ENCODE assay signal across 19 cellular contexts in genomic region chr6:42502990-42503389, GRCh38. TPM values are rescaled to one million over a fixed set of nuclear protein-coding genes. Genes with fewer than 3 reads are reported as not detected.
DNase-seq lines count a peak whose midpoint lies in the region; ATAC-seq, FAIRE-seq and TF ChIP-seq lines count a peak whose summit lies in the region.
"Had no signal": no experiment of that assay in that cellular context is flagged by ENCODE, and none has a peak within 500 bp of the region (broad histone marks: within the 10 kb centered on the region; RNA-seq: fewer than 3 reads in every experiment).

No MANE protein-coding gene starts in this region.

- no peak overlapping the region for H3K4me3 ChIP-seq in GM12878

- TF ChIP-seq POLR2A in GM12878 (IDR thresholded peaks at IDR 0.05; ENCODE audit: low read depth, low read length) = no peak

- CTCF ChIA-PET in GM12878 (lab: Yijun Ruan, JAX) = interaction anchor here (0.6 to 1.2 kb wide), 4 partner anchors 12 to 299 kb away, joined by 3 read pairs; no protein-coding TSS in a partner anchor

- H3K4me1 Mint-ChIP-seq in activated T-cell treated with anti-CD3 and anti-CD28 coated beads, Interleukin-2, amount 50 U/mL, for 72 hours (ENCODE audit: low read depth) = peaks cover 25% of the 10 kb centered on the region
- no peaks in the 10 kb centered on the region for H3K4me1 Mint-ChIP-seq in stimulated activated naive CD8-positive, alpha-beta T cell treated with anti-CD3 and anti-CD28 coated beads, Interleukin-15, amount 100 ng/mL, for 72 hours

- FAIRE-seq in GM12878 (lab: Jason Lieb, UNC) = peak; percentile 56
- FAIRE-seq: A204.1, D721Med, G401.6, HTR-8/SVneo had no signal

- H3K4me3 Mint-ChIP-seq in activated T-cell treated with anti-CD3 and anti-CD28 coated beads, Interleukin-2, amount 50 U/mL, for 72 hours = peak overlapping the region; percentile 37 to 68
- H3K4me3 Mint-ChIP-seq in stimulated activated naive CD8-positive, alpha-beta T cell treated with anti-CD3 and anti-CD28 coated beads, Interleukin-15, amount 100 ng/mL, for 72 hours = no peak overlapping the region
- H3K4me3 Mint-ChIP-seq: CD4-positive, alpha-beta T cell; HFFc6 had no signal

- in situ Hi-C loops in GM12878 (cut with MboI) = no loop called here

- POLR2A ChIA-PET in GM12878 (lab: Charles Lee) = interaction anchor here (0.9 to 2.4 kb wide), 2 partner anchors 45 to 112 kb away, joined by 5 read pairs; no protein-coding TSS in a partner anchor

- H3K4me1 ChIP-seq in GM12878 (ENCODE audit: control insufficient read depth, insufficient read depth, low read length) = peaks cover 37% of the 10 kb centered on the region
- H3K4me1 ChIP-seq: Caco-2 had no signal

- no peak overlapping the region for H2AFZ ChIP-seq in GM12878 (ENCODE audit: control insufficient read depth, low read depth, low read length)

- H3K36me3 ChIP-seq in GM12878 (ENCODE audit: control insufficient read depth in 2 of 2, insufficient read depth in 2 of 2, low read length in 1 of 2) = no peaks in the 10 kb centered on the region

- peak; percentile 59 for ATAC-seq in activated T-cell treated with anti-CD3 and anti-CD28 coated beads, Interleukin-2, amount 50 U/mL, for 72 hours (replicated peaks in 1 of 2)
- ATAC-seq in stimulated activated naive CD8-positive, alpha-beta T cell treated with anti-CD3 and anti-CD28 coated beads, Interleukin-15, Interleukin-2, amounts not matched to agents 100 U/mL and 50 U/mL, for 24 hours = peak; percentile 32
- no peak for ATAC-seq in stimulated activated naive CD8-positive, alpha-beta T cell treated with anti-CD3 and anti-CD28 coated beads, Interleukin-15, amount 100 ng/mL, for 72 hours
- ATAC-seq in GM12878 (no peak), HG03432 (IDR thresholded peaks at IDR 0.05; ENCODE audit: unreplicated experiment) (no peak)
- ATAC-seq: HCT116 had no signal

- 45% methylated on average over 3 of the region's 3 CpGs for WGBS in GM12878 (ENCODE audit: insufficient coverage, insufficient replicate concordance, low lambda C conversion rate, missing lambda C conversion rate)

- no peak overlapping the region for H3K27ac Mint-ChIP-seq in activated T-cell treated with anti-CD3 and anti-CD28 coated beads, Interleukin-2, amount 50 U/mL, for 72 hours
- no peak overlapping the region for H3K27ac Mint-ChIP-seq in stimulated activated naive CD8-positive, alpha-beta T cell treated with anti-CD3 and anti-CD28 coated beads, Interleukin-15, amount 100 ng/mL, for 72 hours
- H3K27ac Mint-ChIP-seq: CD4-positive, alpha-beta T cell; HFFc6 had no signal

- BruUV-seq in GM12878 (replicated peaks; lab: Mats Ljungman, UMichigan) = no TSS peak

- TF ChIP-seq RAD21 in GM12878 (IDR thresholded peaks at IDR 0.05; ENCODE audit: insufficient read depth, low read depth, low read length) = no peak

- H3K4me2 ChIP-seq in GM12878 (ENCODE audit: control insufficient read depth, insufficient read depth) = no peak overlapping the region

- no peak for TF ChIP-seq CTCF in GM12878 (IDR thresholded peaks at IDR 0.05 in 2 of 3, conservative IDR thresholded peaks at IDR 0.05 in 1 of 3; ENCODE audit: control insufficient read depth in 2 of 3, extremely low read depth in 1 of 3, insufficient read depth in 1 of 3, low read depth in 3 of 3, low read length in 3 of 3)

- DNase-seq in activated T-cell treated with anti-CD3 and anti-CD28 coated beads, Interleukin-2, amount 50 U/mL, for 72 hours = no peak
- DNase-seq in activated T-cell treated with anti-CD3 and anti-CD28 coated beads, Interleukin-2, amount 50 U/mL, for 48 hours = no peak
- no peak for DNase-seq in stimulated activated naive CD8-positive, alpha-beta T cell treated with anti-CD3 and anti-CD28 coated beads, Interleukin-15, Interleukin-2, amounts not matched to agents 100 U/mL and 50 U/mL, for 24 hours
- DNase-seq in stimulated activated naive CD8-positive, alpha-beta T cell treated with anti-CD3 and anti-CD28 coated beads, Interleukin-15, amount 100 ng/mL, for 72 hours = no peak
- DNase-seq in GM12878 (ENCODE audit: low read depth, low spot score) = no peak
- DNase-seq: ACHN; Caco-2; CD4-positive, alpha-beta T cell; GOT3; H7; HFFc6; IMR-90 had no signal

- SMC1A ChIA-PET in GM12878 (lab: Charles Lee; ENCODE audit: uncharacterized antibody, unreplicated experiment) = interaction anchor here (0.9 to 5.2 kb wide), 2 partner anchors 18 to 75 kb away, joined by 4 to 48 read pairs; no protein-coding TSS in a partner anchor

- TF ChIP-seq EP300 in GM12878 (IDR thresholded peaks at IDR 0.05; ENCODE audit: borderline replicate concordance in 1 of 2, control insufficient read depth in 1 of 2, low read depth in 2 of 2, low read length in 2 of 2) = no peak

- H3K27ac ChIP-seq in GM12878 (ENCODE audit: control insufficient read depth, insufficient read depth) = no peak overlapping the region
- H3K27ac ChIP-seq: C4-2B had no signal

- H3K36me3 Mint-ChIP-seq in activated T-cell treated with anti-CD3 and anti-CD28 coated beads, Interleukin-2, amount 50 U/mL, for 72 hours (ENCODE audit: insufficient read depth in 2 of 2) = peaks cover 4 to 7% of the 10 kb centered on the region in 2 donors

- H3K9me3 Mint-ChIP-seq in activated T-cell treated with anti-CD3 and anti-CD28 coated beads, Interleukin-2, amount 50 U/mL, for 72 hours = peaks cover 0 to under 1% of the 10 kb centered on the region in 2 donors
- peaks cover 3 to 6% of the 10 kb centered on the region in 2 donors for H3K9me3 Mint-ChIP-seq in stimulated activated naive CD8-positive, alpha-beta T cell treated with anti-CD3 and anti-CD28 coated beads, Interleukin-15, amount 100 ng/mL, for 72 hours
- H3K9me3 Mint-ChIP-seq: HFFc6 had no signal

- RAD21 ChIA-PET in GM12878 (lab: Charles Lee; ENCODE audit: unreplicated experiment) = interaction anchor here (0.8 to 5.0 kb wide), 2 partner anchors 17 to 45 kb away, joined by 3 to 55 read pairs; no protein-coding TSS in a partner anchor

- no peaks in the 10 kb centered on the region; the same call in 2 of the 3 replicates for H3K9me3 ChIP-seq in GM12878 (replicated peaks; ENCODE audit: control insufficient read depth, insufficient read depth, low read length)
- H3K9me3 ChIP-seq: Caco-2 had no signal

- H4K20me1 ChIP-seq in GM12878 (ENCODE audit: control insufficient read depth, insufficient read depth) = no peaks in the 10 kb centered on the region

- H3K9ac ChIP-seq in GM12878 (ENCODE audit: control insufficient read depth, insufficient read depth, low read length) = no peak overlapping the region

- H3K27me3 Mint-ChIP-seq in activated T-cell treated with anti-CD3 and anti-CD28 coated beads, Interleukin-2, amount 50 U/mL, for 72 hours (ENCODE audit: low read depth) = no peaks in the 10 kb centered on the region
- H3K27me3 Mint-ChIP-seq in stimulated activated naive CD8-positive, alpha-beta T cell treated with anti-CD3 and anti-CD28 coated beads, Interleukin-15, amount 100 ng/mL, for 72 hours = no peaks in the 10 kb centered on the region
- H3K27me3 Mint-ChIP-seq: CD4-positive, alpha-beta T cell had no signal

- no peaks in the 10 kb centered on the region for H3K27me3 ChIP-seq in GM12878 (replicated peaks in 1 of 2; ENCODE audit: control insufficient read depth in 2 of 2, insufficient read depth in 2 of 2, low read length in 1 of 2)

- intact Hi-C loops in GM12878 (cut with micrococcal nuclease; ENCODE audit: unreplicated experiment) = no loop called here

- H3K79me2 ChIP-seq in GM12878 (ENCODE audit: control insufficient read depth, insufficient read depth, low read length) = no peaks in the 10 kb centered on the region

TF ChIP-seq in GM12878, 131 proteins besides CTCF, POLR2A, EP300 and RAD21:
- no peak for TF ChIP-seq SKIL (IDR thresholded peaks at IDR 0.05; ENCODE audit: low read depth, poor library complexity, severe bottlenecking)
- no peak for TF ChIP-seq CBX5 (IDR thresholded peaks at IDR 0.05; ENCODE audit: low read depth)
- TF ChIP-seq IKZF1 (conservative IDR thresholded peaks at IDR 0.05) = no peak

RNA-seq across cellular contexts. Expression of gene TRERF1, which starts 51.3 kb away (rescaled TPM):
- total RNA-seq in activated T-cell treated with anti-CD3 and anti-CD28 coated beads, Interleukin-2, amount 50 U/mL, for 72 hours = 10 to 100 TPM; 37.2 to 43.0 TPM
- total RNA-seq in GM12878 (2013; cell fraction: nucleolus; rRNA removed) = 18.5 and 22.0 TPM in 2 replicates
- total RNA-seq in GM12878 (2014; rRNA removed) = 10.1 and 10.7 TPM in 2 replicates
- 7.5 and 7.9 TPM in 2 replicates for total RNA-seq in GM12878 (2014; rRNA removed; fragmentation: Illumina TruSeq; extraction: Trizol)
- 19.4 and 19.5 TPM in 2 replicates for total RNA-seq in GM12878 (2021)
- 3.9 TPM for polyA plus RNA-seq in GM12878 (2011; ENCODE audit: low read depth)
- 1.9 and 2.3 TPM in 2 replicates for polyA plus RNA-seq in GM12878 (2011; rRNA removed)
- polyA plus RNA-seq in GM12878 (2011; cell fraction: cytosol; rRNA removed) = 1.9 and 2.1 TPM in 2 replicates
- 5.0 and 6.6 TPM in 2 replicates for polyA plus RNA-seq in GM12878 (2011; cell fraction: nucleus; rRNA removed)
- polyA plus RNA-seq in GM12878 (2012) = 6.3 and 7.2 TPM in 2 replicates
- polyA plus RNA-seq in GM12878 (2014; fragmentation: Illumina TruSeq; extraction: Trizol) = 12.7 and 13.6 TPM in 2 replicates
- polyA plus RNA-seq in GM12878 (2014; fragmentation: Nextera tagmentation; extraction: Ambion mirVana) = 1 to 10 TPM; 2.2 to 2.6 TPM
- 11.7 and 15.0 TPM in 2 replicates for polyA plus RNA-seq in GM12878 (2014; rRNA removed)
- polyA plus RNA-seq in GM12878 (2016; fragmentation: Nextera tagmentation; extraction: Ambion mirVana) = 1 to 10 TPM; 5.5 to 6.6 TPM
- polyA minus RNA-seq in GM12878 (2011; rRNA and poly(A)+ RNA removed) = 2.2 and 3.4 TPM in 2 replicates
- polyA minus RNA-seq in GM12878 (2011; cell fraction: cytosol; rRNA and poly(A)+ RNA removed) = 1.7 and 2.7 TPM in 2 replicates
- polyA minus RNA-seq in GM12878 (2011; cell fraction: nucleus; rRNA and poly(A)+ RNA removed) = 1.3 and 2.6 TPM in 2 replicates

Comparison
In these comparisons a context has a peak if more than half of its experiments do, and no peak if none do; other contexts are left out.
1. ATAC-seq: peak in activated T-cell treated with anti-CD3 and anti-CD28 coated beads, Interleukin-2, amount 50 U/mL, for 72 hours (2 of 2) and stimulated activated naive CD8-positive, alpha-beta T cell treated with anti-CD3 and anti-CD28 coated beads, Interleukin-15, Interleukin-2, amounts not matched to agents 100 U/mL and 50 U/mL, for 24 hours (single experiment); none in stimulated activated naive CD8-positive, alpha-beta T cell treated with anti-CD3 and anti-CD28 coated beads, Interleukin-15, amount 100 ng/mL, for 72 hours (single experiment), GM12878 (single experiment) and HG03432 (single experiment).
2. H3K4me3 Mint-ChIP-seq: peak in activated T-cell treated with anti-CD3 and anti-CD28 coated beads, Interleukin-2, amount 50 U/mL, for 72 hours (2 of 2); none in stimulated activated naive CD8-positive, alpha-beta T cell treated with anti-CD3 and anti-CD28 coated beads, Interleukin-15, amount 100 ng/mL, for 72 hours (0 of 2).